In the genomic region with DNA sequence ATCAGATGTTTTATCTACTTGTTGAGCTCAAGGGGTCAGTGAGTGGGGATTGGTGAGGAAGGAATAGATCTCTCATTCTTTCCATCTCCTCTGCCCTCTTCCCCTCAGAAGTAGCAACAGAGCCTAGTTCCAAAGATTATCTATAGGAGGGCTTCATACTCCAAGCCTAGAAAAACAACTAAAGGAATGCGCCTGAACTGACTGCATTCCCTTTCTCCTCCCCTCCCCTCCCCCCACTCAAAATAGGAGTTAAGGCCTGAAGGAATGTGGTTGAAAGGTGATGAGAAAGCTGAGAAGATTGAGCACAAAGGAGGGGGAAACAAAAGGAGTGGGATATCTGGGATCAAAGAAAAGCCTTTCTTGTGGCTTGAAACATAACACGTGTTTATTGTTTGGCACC, we compare ENCODE assay signal across 2 cellular contexts.
TF ChIP-seq lines count a peak whose summit lies in the region.

No MANE protein-coding gene starts in this region.

TF ChIP-seq in GM23338, 12 proteins besides CTCF, POLR2A, EP300 and RAD21 (continued from another document):
- peak; percentile 78 for TF ChIP-seq ZNF462 (CRISPR knock-in tag; IDR thresholded peaks at IDR 0.05)

TF ChIP-seq in WTC11, 78 proteins besides CTCF, POLR2A, EP300 and RAD21 (continued from another document):
- TF ChIP-seq, protein P1, sequence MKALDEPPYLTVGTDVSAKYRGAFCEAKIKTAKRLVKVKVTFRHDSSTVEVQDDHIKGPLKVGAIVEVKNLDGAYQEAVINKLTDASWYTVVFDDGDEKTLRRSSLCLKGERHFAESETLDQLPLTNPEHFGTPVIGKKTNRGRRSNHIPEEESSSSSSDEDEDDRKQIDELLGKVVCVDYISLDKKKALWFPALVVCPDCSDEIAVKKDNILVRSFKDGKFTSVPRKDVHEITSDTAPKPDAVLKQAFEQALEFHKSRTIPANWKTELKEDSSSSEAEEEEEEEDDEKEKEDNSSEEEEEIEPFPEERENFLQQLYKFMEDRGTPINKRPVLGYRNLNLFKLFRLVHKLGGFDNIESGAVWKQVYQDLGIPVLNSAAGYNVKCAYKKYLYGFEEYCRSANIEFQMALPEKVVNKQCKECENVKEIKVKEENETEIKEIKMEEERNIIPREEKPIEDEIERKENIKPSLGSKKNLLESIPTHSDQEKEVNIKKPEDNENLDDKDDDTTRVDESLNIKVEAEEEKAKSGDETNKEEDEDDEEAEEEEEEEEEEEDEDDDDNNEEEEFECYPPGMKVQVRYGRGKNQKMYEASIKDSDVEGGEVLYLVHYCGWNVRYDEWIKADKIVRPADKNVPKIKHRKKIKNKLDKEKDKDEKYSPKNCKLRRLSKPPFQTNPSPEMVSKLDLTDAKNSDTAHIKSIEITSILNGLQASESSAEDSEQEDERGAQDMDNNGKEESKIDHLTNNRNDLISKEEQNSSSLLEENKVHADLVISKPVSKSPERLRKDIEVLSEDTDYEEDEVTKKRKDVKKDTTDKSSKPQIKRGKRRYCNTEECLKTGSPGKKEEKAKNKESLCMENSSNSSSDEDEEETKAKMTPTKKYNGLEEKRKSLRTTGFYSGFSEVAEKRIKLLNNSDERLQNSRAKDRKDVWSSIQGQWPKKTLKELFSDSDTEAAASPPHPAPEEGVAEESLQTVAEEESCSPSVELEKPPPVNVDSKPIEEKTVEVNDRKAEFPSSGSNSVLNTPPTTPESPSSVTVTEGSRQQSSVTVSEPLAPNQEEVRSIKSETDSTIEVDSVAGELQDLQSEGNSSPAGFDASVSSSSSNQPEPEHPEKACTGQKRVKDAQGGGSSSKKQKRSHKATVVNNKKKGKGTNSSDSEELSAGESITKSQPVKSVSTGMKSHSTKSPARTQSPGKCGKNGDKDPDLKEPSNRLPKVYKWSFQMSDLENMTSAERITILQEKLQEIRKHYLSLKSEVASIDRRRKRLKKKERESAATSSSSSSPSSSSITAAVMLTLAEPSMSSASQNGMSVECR (CRISPR knock-in tag; IDR thresholded peaks at IDR 0.05; ENCODE audit: borderline replicate concordance) = no peak
- 0 out of 2 replicates have a peak, but pooled peaks have one; percentile 22 for TF ChIP-seq TEAD4 (CRISPR knock-in tag; IDR thresholded peaks at IDR 0.05)
